Comparison of ENCODE assay signal across 8 cellular contexts in the genomic region with DNA sequence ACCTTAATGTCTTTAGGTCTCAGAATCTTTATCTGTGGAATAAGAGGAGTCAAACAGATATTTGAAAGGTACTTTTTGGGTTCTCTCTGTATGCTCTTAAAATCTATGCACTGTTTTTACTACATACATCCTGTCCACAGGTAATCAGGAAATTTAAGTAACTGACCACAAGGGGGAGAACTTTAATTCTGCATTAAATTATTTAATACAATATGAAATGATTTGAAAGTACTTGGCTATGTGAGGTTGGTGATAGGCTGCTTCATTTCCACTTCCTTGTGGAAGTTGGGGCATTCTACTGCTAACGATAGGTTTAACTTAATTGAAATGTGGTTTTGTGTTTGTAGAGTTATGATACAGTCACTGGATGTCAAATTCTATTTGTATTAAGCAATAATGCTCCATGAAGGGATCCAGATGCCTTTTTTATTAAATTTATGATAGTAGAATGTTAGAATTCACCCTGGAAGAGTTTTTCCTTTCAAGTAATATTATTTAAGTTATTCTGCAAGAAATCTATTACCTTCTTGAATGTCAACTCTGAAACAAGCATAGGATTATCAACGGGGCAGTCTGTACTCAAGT. TPM values are rescaled to one million over a fixed set of nuclear protein-coding genes. Genes with fewer than 3 reads are reported as not detected.
DNase-seq lines count a peak whose midpoint lies in the region; ATAC-seq and TF ChIP-seq lines count a peak whose summit lies in the region.

No MANE protein-coding gene starts in this region.

- TF ChIP-seq CTCF in BE2C (IDR thresholded peaks at IDR 0.05; ENCODE audit: low read depth, low read length) (peak; percentile 53), OCI-LY3 (IDR thresholded peaks at IDR 0.05; ENCODE audit: low read depth, low read length) (peak; percentile 63), fibroblast of the aortic adventitia (IDR thresholded peaks at IDR 0.05; ENCODE audit: insufficient read depth, low read length) (peak; percentile 47)

- H3K9ac ChIP-seq in OCI-LY3 (ENCODE audit: low read length) = no peak overlapping the region

- H3K27ac ChIP-seq in OCI-LY3 (ENCODE audit: low read length) = no peak overlapping the region

- no peak overlapping the region for H2AFZ ChIP-seq in OCI-LY3 (ENCODE audit: low read depth, low read length)

- H3K4me3 ChIP-seq in BE2C (ENCODE audit: low read depth, low read length) = no peak overlapping the region
- no peak overlapping the region for H3K4me3 ChIP-seq in OCI-LY3 (ENCODE audit: low read length)
- H3K4me3 ChIP-seq in fibroblast of the aortic adventitia (ENCODE audit: low read depth, low read length) = no peak overlapping the region

- H3K27me3 ChIP-seq in BE2C (no peaks in the 10 kb centered on the region; the same call in 1 of the 2 replicates), OCI-LY3 (ENCODE audit: low read depth, low read length) (no peaks in the 10 kb centered on the region)

- no peak overlapping the region for H3K4me2 ChIP-seq in OCI-LY3 (ENCODE audit: low read length)

- H3K4me1 ChIP-seq in BE2C (no peaks in the 10 kb centered on the region), OCI-LY3 (ENCODE audit: low read length) (no peaks in the 10 kb centered on the region)

- no peaks in the 10 kb centered on the region for H4K20me1 ChIP-seq in OCI-LY3 (ENCODE audit: insufficient read depth, low read length)

- DNase-seq in BE2C (no peak), fibroblast of the aortic adventitia (ENCODE audit: low read depth) (peak; percentile 34), middle frontal gyrus (ENCODE audit: extremely low spot score, low spot score) (no peak)
- no peak for DNase-seq in activated CD4-positive, alpha-beta T cell treated with anti-CD3 and anti-CD28 coated beads, Interleukin-2, amount 50 U/mL, for 48 hours

- H3K9me3 ChIP-seq in BE2C (no peaks in the 10 kb centered on the region), OCI-LY3 (ENCODE audit: insufficient read depth, low read length) (no peaks in the 10 kb centered on the region)

- H3K36me3 ChIP-seq in BE2C = no peaks in the 10 kb centered on the region
- no peaks in the 10 kb centered on the region for H3K36me3 ChIP-seq in OCI-LY3 (replicated peaks; ENCODE audit: low read depth, low read length)

- H3K79me2 ChIP-seq in OCI-LY3 (ENCODE audit: low read length) = no peaks in the 10 kb centered on the region

- peak; percentile 70 for ATAC-seq in GM19351 (IDR thresholded peaks at IDR 0.05; ENCODE audit: unreplicated experiment)
- ATAC-seq in HG03342 (IDR thresholded peaks at IDR 0.05; ENCODE audit: unreplicated experiment) = no peak
- ATAC-seq in HG03521 (IDR thresholded peaks at IDR 0.05; ENCODE audit: unreplicated experiment) = no peak

RNA-seq across cellular contexts. Expression of gene TEX47, which starts 6.0 kb away (rescaled TPM):
- polyA plus RNA-seq in BE2C (2012; ENCODE audit: insufficient read depth, insufficient read length, low read depth) = not detected
- total RNA-seq in fibroblast of the aortic adventitia (ENCODE audit: low replicate concordance) = not detected in 2 replicates

RNA-seq across cellular contexts. Expression of gene ZNF804B, which starts 30.1 kb away (rescaled TPM):
- not detected for polyA plus RNA-seq in BE2C (2012; ENCODE audit: insufficient read depth, insufficient read length, low read depth)
- total RNA-seq in fibroblast of the aortic adventitia (ENCODE audit: low replicate concordance) = not detected in 2 replicates
